ENCODE assay signal across 8 cellular contexts in the genomic region with DNA sequence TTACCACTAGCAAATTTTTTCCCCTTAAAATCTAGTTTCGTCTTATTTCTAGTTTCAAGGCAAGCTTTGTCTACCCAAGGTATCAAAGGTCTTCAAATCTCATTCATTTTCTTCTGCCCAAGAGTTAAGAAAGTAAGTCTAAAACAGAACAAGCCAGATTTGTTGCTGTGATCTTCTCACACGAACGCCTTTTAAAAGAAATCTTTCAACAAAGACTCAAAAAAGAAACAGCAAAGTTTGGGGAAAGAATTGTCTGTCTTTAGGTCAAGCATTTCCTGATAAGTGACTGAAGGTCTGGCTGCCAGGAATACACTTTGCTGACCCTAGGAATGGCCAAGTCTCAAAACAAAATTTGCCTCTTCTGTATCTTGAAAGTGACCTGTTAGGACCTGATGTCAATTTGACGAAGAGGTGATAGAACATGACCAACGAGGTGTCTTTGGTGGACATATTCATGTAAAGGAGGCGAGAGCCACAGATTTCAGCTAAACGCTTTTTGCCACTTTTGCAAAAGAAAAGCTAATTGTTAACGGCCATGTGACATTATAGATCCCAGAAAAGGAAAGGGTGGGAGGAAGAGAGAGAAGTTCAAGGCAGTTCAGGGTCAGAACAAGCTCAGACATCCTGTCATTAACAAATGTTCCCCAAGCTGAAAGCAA. TPM values are rescaled to one million over a fixed set of nuclear protein-coding genes. Genes with fewer than 3 reads are reported as not detected.
DNase-seq lines count a peak whose midpoint lies in the region; ATAC-seq and TF ChIP-seq lines count a peak whose summit lies in the region.

No MANE protein-coding gene starts in this region.

- no peaks in the 10 kb centered on the region for H3K9me3 ChIP-seq in parathyroid adenoma (ENCODE audit: control insufficient read depth, low read length)

- intact Hi-C loops in activated CD4-positive, alpha-beta T cell treated with anti-CD3 and anti-CD28 coated beads, Interleukin-2, amount 10 ng/mL, durations not matched to agents 24 days and 14 days (cut with micrococcal nuclease), result loop anchor here (2.0 kb wide), 3 partner anchors 20 to 204 kb away; a partner anchor contains a TSS

- CTCF ChIA-PET in T-cell (lab: Charles Lee), result interaction anchor here (0.6 to 4.2 kb wide), 21 partner anchors 8 to 152 kb away, joined by 3 to 42 read pairs (median 5); a partner anchor contains a TSS

- H3K27ac Mint-ChIP-seq in activated CD4-positive, alpha-beta T cell treated with anti-CD3 and anti-CD28 coated beads, Interleukin-2, amount 10 ng/mL, durations not matched to agents 24 days and 14 days, result peak overlapping the region; percentile 97
- H3K27ac Mint-ChIP-seq in T-cell, result peak overlapping the region; percentile 92 to 96

- peak overlapping the region; percentile 73 for H3K4me3 ChIP-seq in fibroblast of pulmonary artery (replicated peaks; ENCODE audit: low read depth, low read length)
- H3K4me3 ChIP-seq in parathyroid adenoma (ENCODE audit: low read depth, low read length), result peak overlapping the region; percentile 89

- peaks cover 28% of the 10 kb centered on the region for H3K79me2 ChIP-seq in parathyroid adenoma

- H3K4me1 Mint-ChIP-seq in activated CD4-positive, alpha-beta T cell treated with anti-CD3 and anti-CD28 coated beads, Interleukin-2, amount 10 ng/mL, durations not matched to agents 24 days and 14 days, result peaks cover 42% of the 10 kb centered on the region
- H3K4me1 Mint-ChIP-seq in T-cell, result peaks cover 51 to 52% (median 52%) of the 10 kb centered on the region in 3 donors

- H3K4me2 ChIP-seq in parathyroid adenoma (ENCODE audit: low read length), result peak overlapping the region; percentile 90

- POLR2A ChIA-PET in T-cell (lab: Charles Lee), result interaction anchor here (0.6 to 4.4 kb wide), 23 partner anchors 10 to 332 kb away, joined by 3 to 53 read pairs (median 4); a partner anchor contains a TSS

- H3K36me3 Mint-ChIP-seq in activated CD4-positive, alpha-beta T cell treated with anti-CD3 and anti-CD28 coated beads, Interleukin-2, amount 10 ng/mL, durations not matched to agents 24 days and 14 days (ENCODE audit: low read depth), result peaks cover 2% of the 10 kb centered on the region
- peaks cover 3% of the 10 kb centered on the region for H3K36me3 Mint-ChIP-seq in T-cell

- H3K4me1 ChIP-seq in parathyroid adenoma, result peaks cover 15% of the 10 kb centered on the region

- no peaks in the 10 kb centered on the region for H3K27me3 ChIP-seq in parathyroid adenoma (ENCODE audit: control insufficient read depth, insufficient read depth, low read length)

- H2AFZ ChIP-seq in parathyroid adenoma, result peak overlapping the region; percentile 88

- no peaks in the 10 kb centered on the region for H3K36me3 ChIP-seq in parathyroid adenoma (ENCODE audit: control insufficient read depth, insufficient read depth, low read length)

- H3K9me3 Mint-ChIP-seq in activated CD4-positive, alpha-beta T cell treated with anti-CD3 and anti-CD28 coated beads, Interleukin-2, amount 10 ng/mL, durations not matched to agents 24 days and 14 days, result no peaks in the 10 kb centered on the region
- H3K9me3 Mint-ChIP-seq in T-cell, result no peaks in the 10 kb centered on the region

- H3K4me3 Mint-ChIP-seq in activated CD4-positive, alpha-beta T cell treated with anti-CD3 and anti-CD28 coated beads, Interleukin-2, amount 10 ng/mL, durations not matched to agents 24 days and 14 days, result peak overlapping the region; percentile 92
- peak overlapping the region; percentile 89 to 98 (median 95) for H3K4me3 Mint-ChIP-seq in T-cell

- DNase-seq in activated CD4-positive, alpha-beta T cell treated with anti-CD3 and anti-CD28 coated beads, Interleukin-2, amount 10 ng/mL, durations not matched to agents 24 days and 14 days, result no peak
- DNase-seq in activated CD4-positive, alpha-beta T cell treated with anti-CD3 and anti-CD28 coated beads for 4 hours, result no peak
- DNase-seq in T-cell (peak in 1 of 34 experiments; percentile 9), fibroblast of pulmonary artery (ENCODE audit: low read depth) (peak; percentile 47), omental fat pad (ENCODE audit: low spot score) (no peak), T1000 (lab: John Stamatoyannopoulos, UW) (no peak)
- DNase-seq in central memory CD4-positive, alpha-beta T cell, result no peak

- no peak for ATAC-seq in T-cell (replicated peaks in 1 of 4)
- no peak for ATAC-seq in omental fat pad (ENCODE audit: low FRiP score)

- TF ChIP-seq CTCF in fibroblast of pulmonary artery (IDR thresholded peaks at IDR 0.05; ENCODE audit: low read length, missing control alignments), result no peak
- TF ChIP-seq CTCF in parathyroid adenoma (IDR thresholded peaks at IDR 0.05), result no peak
- TF ChIP-seq CTCF in omental fat pad (IDR thresholded peaks at IDR 0.05), result no peak

- peak overlapping the region; percentile 90 for H3K27ac ChIP-seq in parathyroid adenoma

- peak overlapping the region; percentile 41 for H3K9ac ChIP-seq in parathyroid adenoma

- no peaks in the 10 kb centered on the region for H3K27me3 Mint-ChIP-seq in activated CD4-positive, alpha-beta T cell treated with anti-CD3 and anti-CD28 coated beads, Interleukin-2, amount 10 ng/mL, durations not matched to agents 24 days and 14 days
- no peaks in the 10 kb centered on the region for H3K27me3 Mint-ChIP-seq in T-cell

RNA-seq across cellular contexts. Expression of a gene that starts 1.7 kb away (rescaled TPM):
- total RNA-seq in activated CD4-positive, alpha-beta T cell treated with anti-CD3 and anti-CD28 coated beads, Interleukin-2, amount 10 ng/mL, durations not matched to agents 24 days and 14 days, result 28.0 and 30.5 TPM in 2 replicates
- total RNA-seq in T-cell, result 100 to 1,000 TPM in 1 of 5 donors, 10 to 100 TPM in 4; 56.4 to 114 (median 72.2) TPM
- 100 to 1,000 TPM in 2 of 4 donors, 10 to 100 TPM in 2; 35.8 to 107 (median 100) TPM for total RNA-seq in omental fat pad
